Comparison of ENCODE assay signal across 1 cellular context in genomic region chr1:117735045-117735992, GRCh38.
TF ChIP-seq lines count a peak whose summit lies in the region.

No MANE protein-coding gene starts in this region.

TF ChIP-seq in HEK293, 187 proteins besides CTCF, POLR2A, EP300 and RAD21 (continued from another document):
- TF ChIP-seq ZNF280D (tag by site-specific recombination; IDR thresholded peaks at IDR 0.05), result no peak
- no peak for TF ChIP-seq ZNF114 (tag by site-specific recombination; IDR thresholded peaks at IDR 0.05)
- no peak for TF ChIP-seq TRIM28 (IDR thresholded peaks at IDR 0.05; ENCODE audit: borderline replicate concordance, low read length)
- TF ChIP-seq KLF7 (tag by site-specific recombination; IDR thresholded peaks at IDR 0.05; ENCODE audit: borderline replicate concordance), result no peak
- TF ChIP-seq SETDB1 (IDR thresholded peaks at IDR 0.05; ENCODE audit: insufficient read length, low read length), result no peak
